Comparison of ENCODE assay signal across 14 cellular contexts in genomic region chr1:94980049-94980908, GRCh38. TPM values are rescaled to one million over a fixed set of nuclear protein-coding genes. Genes with fewer than 3 reads are reported as not detected.
DNase-seq lines count a peak whose midpoint lies in the region; ATAC-seq and TF ChIP-seq lines count a peak whose summit lies in the region.
"Had no signal": no experiment of that assay in that cellular context is flagged by ENCODE, and none has a peak within 500 bp of the region (broad histone marks: within the 10 kb centered on the region; RNA-seq: fewer than 3 reads in every experiment).

No MANE protein-coding gene starts in this region.

- peaks cover 0 to 5% of the 10 kb centered on the region in 2 donors for H3K4me1 ChIP-seq in breast epithelium
- H3K4me1 ChIP-seq in gastroesophageal sphincter: peaks cover 0 to 17% (median 7%) of the 10 kb centered on the region in 3 donors
- H3K4me1 ChIP-seq in uterus: peaks cover 0 to 4% of the 10 kb centered on the region in 2 donors

- no peak for TF ChIP-seq POLR2A in breast epithelium (IDR thresholded peaks at IDR 0.05)
- TF ChIP-seq POLR2A in gastroesophageal sphincter (IDR thresholded peaks at IDR 0.05): no peak
- no peak for TF ChIP-seq POLR2A in uterus (IDR thresholded peaks at IDR 0.05)

- no peak overlapping the region for H3K27ac Mint-ChIP-seq in MCF 10A (ENCODE audit: low read depth, unreplicated experiment)
- H3K27ac Mint-ChIP-seq in nephron: peak overlapping the region; percentile 82 to 96 (median 86)
- H3K27ac Mint-ChIP-seq: activated T-helper 17 cell treated with anti-CD3 and anti-CD28 coated beads, Interleukin-2, amount 50 U/mL, for 72 hours had no signal

- DNase-seq in breast epithelium (ENCODE audit: low spot score in 2 of 2): no peak
- DNase-seq in MCF 10A (ENCODE audit: unreplicated experiment): no peak
- DNase-seq in uterus: no peak
- no peak for DNase-seq in SKM-1 (lab: John Stamatoyannopoulos, UW; ENCODE audit: unreplicated experiment)
- DNase-seq: activated CD4-positive, alpha-beta T cell treated with anti-CD3 and anti-CD28 coated beads, Interleukin-2, amount 50 U/mL, for 1 hour; central memory CD4-positive, alpha-beta T cell; KBM-7; NCI-H2029 treated with DMSO at 0.1 percent for 48 hours had no signal

- H3K27ac ChIP-seq in breast epithelium (peak overlapping the region; percentile 22 to 48), gastroesophageal sphincter (peak overlapping the region in 3 of 4 donors; percentile 9 to 58 (median 50)), uterus (peak overlapping the region; percentile 60 to 82)
- H3K27ac ChIP-seq: 22Rv1 had no signal

- H3K4me3 Mint-ChIP-seq in MCF 10A (ENCODE audit: unreplicated experiment): no peak overlapping the region
- peak overlapping the region in 1 of 3 experiments; percentile 22 for H3K4me3 Mint-ChIP-seq in nephron
- H3K4me3 Mint-ChIP-seq: activated T-helper 17 cell treated with anti-CD3 and anti-CD28 coated beads, Interleukin-2, amount 50 U/mL, for 72 hours had no signal

- H3K4me3 ChIP-seq in breast epithelium (no peak overlapping the region), gastroesophageal sphincter (no peak overlapping the region), uterus (no peak overlapping the region)

- no TSS peak for BruUV-seq in MCF 10A (replicated peaks; lab: Mats Ljungman, UMichigan)

- 61 to 66% methylated on average over 4 of the region's 4 CpGs for WGBS in gastroesophageal sphincter (ENCODE audit: low coverage in 1 of 2), 2 donors

- no peaks in the 10 kb centered on the region for H3K36me3 ChIP-seq in breast epithelium
- no peaks in the 10 kb centered on the region for H3K36me3 ChIP-seq in gastroesophageal sphincter
- no peaks in the 10 kb centered on the region for H3K36me3 ChIP-seq in uterus

- no peak for TF ChIP-seq CTCF in breast epithelium (IDR thresholded peaks at IDR 0.05)
- no peak for TF ChIP-seq CTCF in MCF 10A (IDR thresholded peaks at IDR 0.05; ENCODE audit: unreplicated experiment)
- no peak for TF ChIP-seq CTCF in gastroesophageal sphincter (IDR thresholded peaks at IDR 0.05)
- TF ChIP-seq CTCF in nephron (IDR thresholded peaks at IDR 0.05; ENCODE audit: unreplicated experiment in 3 of 3): no peak
- no peak for TF ChIP-seq CTCF in uterus (IDR thresholded peaks at IDR 0.05)

- ATAC-seq in gastroesophageal sphincter (peak; percentile 29), GM21381 (IDR thresholded peaks at IDR 0.05; ENCODE audit: unreplicated experiment) (no peak), HG03432 (IDR thresholded peaks at IDR 0.05; ENCODE audit: unreplicated experiment) (no peak)
- ATAC-seq: activated T-helper 17 cell treated with anti-CD3 and anti-CD28 coated beads, Interleukin-2, amount 50 U/mL, for 72 hours had no signal

- H3K4me1 Mint-ChIP-seq in MCF 10A (ENCODE audit: insufficient read depth, unreplicated experiment) (no peaks in the 10 kb centered on the region), nephron (peaks cover 51% of the 10 kb centered on the region)
- H3K4me1 Mint-ChIP-seq: activated T-helper 17 cell treated with anti-CD3 and anti-CD28 coated beads, Interleukin-2, amount 50 U/mL, for 72 hours had no signal

- no peaks in the 10 kb centered on the region for H3K27me3 ChIP-seq in breast epithelium
- H3K27me3 ChIP-seq in gastroesophageal sphincter: no peaks in the 10 kb centered on the region
- H3K27me3 ChIP-seq in uterus: no peaks in the 10 kb centered on the region

- POLR2A ChIA-PET in MCF 10A (lab: Yijun Ruan, JAX): no interaction called here

- no peaks in the 10 kb centered on the region for H3K9me3 Mint-ChIP-seq in MCF 10A (ENCODE audit: unreplicated experiment)
- no peaks in the 10 kb centered on the region for H3K9me3 Mint-ChIP-seq in nephron
- H3K9me3 Mint-ChIP-seq: activated T-helper 17 cell treated with anti-CD3 and anti-CD28 coated beads, Interleukin-2, amount 50 U/mL, for 72 hours had no signal

- TF ChIP-seq EP300 in gastroesophageal sphincter (IDR thresholded peaks at IDR 0.05): no peak

- CTCF ChIA-PET in MCF 10A (lab: Yijun Ruan, JAX): interaction anchor here (0.9 kb wide), 1 partner anchor 126 kb away, joined by 3 read pairs; no protein-coding TSS in a partner anchor

- intact Hi-C loops in breast epithelium (cut with DNase I; ENCODE audit: low total_unique reads) (no loop called here), MCF 10A (cut with micrococcal nuclease) (no loop called here), uterus (cut with DNase I; ENCODE audit: low total_unique reads) (no loop called here)

- H3K9me3 ChIP-seq in breast epithelium (no peaks in the 10 kb centered on the region), gastroesophageal sphincter (no peaks in the 10 kb centered on the region), uterus (no peaks in the 10 kb centered on the region)

- H3K27me3 Mint-ChIP-seq in MCF 10A (ENCODE audit: insufficient read depth, unreplicated experiment) (no peaks in the 10 kb centered on the region), nephron (ENCODE audit: low read depth) (no peaks in the 10 kb centered on the region)
- H3K27me3 Mint-ChIP-seq: activated T-helper 17 cell treated with anti-CD3 and anti-CD28 coated beads, Interleukin-2, amount 50 U/mL, for 72 hours had no signal

- H3K36me3 Mint-ChIP-seq in MCF 10A (ENCODE audit: insufficient read depth, unreplicated experiment): peaks cover 6% of the 10 kb centered on the region
- peaks cover 3% of the 10 kb centered on the region for H3K36me3 Mint-ChIP-seq in nephron (ENCODE audit: low read depth)

RNA-seq across cellular contexts. Expression of gene CNN3, which starts 53.4 kb away (rescaled TPM):
- total RNA-seq in breast epithelium (100 to 1,000 TPM; 146 to 330 (median 195) TPM), MCF 10A (2022) (44.5 and 48.2 TPM in 2 replicates), gastroesophageal sphincter (100 to 1,000 TPM; 145 to 292 (median 217) TPM), uterus (100 to 1,000 TPM; 334 to 604 (median 452) TPM)
